ENCODE assay signal across 8 cellular contexts in genomic region chr1:31238986-31239613, GRCh38. TPM values are rescaled to one million over a fixed set of nuclear protein-coding genes. Genes with fewer than 3 reads are reported as not detected.
DNase-seq lines count a peak whose midpoint lies in the region; ATAC-seq, FAIRE-seq and TF ChIP-seq lines count a peak whose summit lies in the region.

No MANE protein-coding gene starts in this region.

- H3K9ac ChIP-seq in endothelial cell of umbilical vein (replicated peaks; ENCODE audit: extremely low read depth, insufficient read depth, low read length), result no peak overlapping the region
- H3K9ac ChIP-seq in neural progenitor cell, result no peak overlapping the region

- no TSS peak for BruUV-seq in endothelial cell of umbilical vein (replicated peaks; lab: Mats Ljungman, UMichigan)

- ATAC-seq in HG03469 (IDR thresholded peaks at IDR 0.05; ENCODE audit: unreplicated experiment) (no peak), GM21526 (IDR thresholded peaks at IDR 0.05; ENCODE audit: low FRiP score, unreplicated experiment) (no peak)

- FAIRE-seq in endothelial cell of umbilical vein (lab: Jason Lieb, UNC), result no peak

- peaks cover 9% of the 10 kb centered on the region for H3K4me1 ChIP-seq in endothelial cell of umbilical vein (ENCODE audit: control insufficient read depth, extremely low read depth, insufficient read depth, low read length)
- peaks cover 13% of the 10 kb centered on the region for H3K4me1 ChIP-seq in neural progenitor cell

- peak overlapping the region; percentile 55 for H3K27ac Mint-ChIP-seq in neural progenitor cell

- H3K27me3 Mint-ChIP-seq in neural progenitor cell (ENCODE audit: insufficient read depth, low read depth), result peaks cover 10% of the 10 kb centered on the region

- H3F3A ChIP-seq in neural progenitor cell (ENCODE audit: low read depth), result peaks cover 18% of the 10 kb centered on the region

- peak overlapping the region; percentile 39 for H2AFZ ChIP-seq in endothelial cell of umbilical vein (ENCODE audit: low read depth, low read length)
- H2AFZ ChIP-seq in neural progenitor cell (replicated peaks), result peak overlapping the region; percentile 86

- no peaks in the 10 kb centered on the region for H3K9me1 ChIP-seq in endothelial cell of umbilical vein (replicated peaks; ENCODE audit: control insufficient read depth, extremely low read depth, insufficient read depth, low read length)

- H3K36me3 ChIP-seq in endothelial cell of umbilical vein (ENCODE audit: control insufficient read depth in 2 of 2, extremely low read depth in 1 of 2, insufficient read depth in 2 of 2, low read length in 2 of 2) (no peaks in the 10 kb centered on the region), neural progenitor cell (no peaks in the 10 kb centered on the region)

- no peaks in the 10 kb centered on the region for H3K9me3 Mint-ChIP-seq in neural progenitor cell

- H3K4me3 ChIP-seq in endothelial cell of umbilical vein (replicated peaks in 1 of 3; ENCODE audit: insufficient read depth in 1 of 3, low read depth in 1 of 3, low read length in 3 of 3) (peak overlapping the region in 1 of 3 experiments; percentile 33), neural progenitor cell (peak overlapping the region; percentile 71)

- H4K20me1 ChIP-seq in endothelial cell of umbilical vein (replicated peaks; ENCODE audit: control insufficient read depth, extremely low read depth, insufficient read depth, low read length) (no peaks in the 10 kb centered on the region), neural progenitor cell (ENCODE audit: low read depth) (peaks cover 21% of the 10 kb centered on the region)

- H3K27me3 ChIP-seq in endothelial cell of umbilical vein (ENCODE audit: control insufficient read depth in 2 of 2, insufficient read depth in 2 of 2, low read length in 2 of 2) (peaks cover 40 to 44% of the 10 kb centered on the region in 2 experiments), neural progenitor cell (peaks cover 36% of the 10 kb centered on the region)

- H3K27ac ChIP-seq in endothelial cell of umbilical vein (ENCODE audit: insufficient read depth, low read depth, low read length) (no peak overlapping the region), neural progenitor cell (no peak overlapping the region)

- DNase-seq in NCI-H1417 (lab: John Stamatoyannopoulos, UW), result peak in 2 of 3 experiments; percentile 66 to 69
- DNase-seq in NCI-H1417 treated with DMSO at 0.1 percent for 48 hours (lab: John Stamatoyannopoulos, UW), result no peak
- DNase-seq in NCI-H69 (lab: John Stamatoyannopoulos, UW), result peak; percentile 65
- DNase-seq in endothelial cell of umbilical vein (ENCODE audit: low read depth, low spot score), result peak; percentile 21
- DNase-seq in neural progenitor cell (ENCODE audit: low spot score), result peak; percentile 80
- DNase-seq in medulla oblongata (ENCODE audit: extremely low spot score), result no peak

- POLR2A ChIA-PET in endothelial cell of umbilical vein (lab: Charles Lee), result no interaction called here

- H3K9me3 ChIP-seq in endothelial cell of umbilical vein (replicated peaks; ENCODE audit: control insufficient read depth, insufficient read depth, low read length) (no peaks in the 10 kb centered on the region), neural progenitor cell (ENCODE audit: low read depth) (no peaks in the 10 kb centered on the region)

- TF ChIP-seq CTCF in endothelial cell of umbilical vein (IDR thresholded peaks at IDR 0.05; ENCODE audit: extremely low read depth in 1 of 2, insufficient read depth in 1 of 2, low read depth in 1 of 2, low read length in 2 of 2), result no peak
- TF ChIP-seq CTCF in neural progenitor cell (IDR thresholded peaks at IDR 0.05), result no peak

- no peaks in the 10 kb centered on the region for H3K79me2 ChIP-seq in endothelial cell of umbilical vein (ENCODE audit: control insufficient read depth, insufficient read depth, low read length)
- H3K79me2 ChIP-seq in neural progenitor cell (ENCODE audit: low read depth), result peaks cover 3% of the 10 kb centered on the region

- no peaks in the 10 kb centered on the region for H3K36me3 Mint-ChIP-seq in neural progenitor cell

- TF ChIP-seq POLR2A in endothelial cell of umbilical vein (IDR thresholded peaks at IDR 0.05; ENCODE audit: low read depth, low read length), result no peak

- intact Hi-C loops in endothelial cell of umbilical vein (cut with micrococcal nuclease), result no loop called here

- dilution Hi-C loops in endothelial cell of umbilical vein (cut with MboI; ENCODE audit: extremely low pct_ligation_motif_present, low sequenced_read_pairs), result no loop called here

- H3K4me2 ChIP-seq in endothelial cell of umbilical vein (ENCODE audit: insufficient read depth, low read length) (peak overlapping the region; percentile 25), neural progenitor cell (peak overlapping the region; percentile 97)

- H3K4me3 Mint-ChIP-seq in neural progenitor cell, result peak overlapping the region; percentile 93

- CTCF ChIA-PET in endothelial cell of umbilical vein (lab: Charles Lee), result no interaction called here

- H3K4me1 Mint-ChIP-seq in neural progenitor cell, result peaks cover 47% of the 10 kb centered on the region

TF ChIP-seq in endothelial cell of umbilical vein, 7 proteins besides CTCF, POLR2A, EP300 and RAD21:
- TF ChIP-seq FOS (IDR thresholded peaks at IDR 0.05; ENCODE audit: borderline replicate concordance, insufficient read depth, low read length), result no peak
- peak; percentile 77 for TF ChIP-seq EZH2 (IDR thresholded peaks at IDR 0.05; ENCODE audit: borderline replicate concordance, low read depth, low read length, severe bottlenecking)

RNA-seq across cellular contexts. Expression of gene NKAIN1, which starts 0.6 kb away (rescaled TPM):
- 0.23 and 0.40 TPM in 2 replicates for total RNA-seq in endothelial cell of umbilical vein
- polyA plus RNA-seq in endothelial cell of umbilical vein, result 0.29 and 0.60 TPM in 2 replicates
- 0.14 and 0.21 TPM in 2 replicates for polyA plus RNA-seq in endothelial cell of umbilical vein (2011; cell fraction: cytosol; rRNA removed)
- not detected in 2 replicates for polyA plus RNA-seq in endothelial cell of umbilical vein (2011; cell fraction: nucleus; rRNA removed)
- 0.16 and 0.27 TPM in 2 replicates for polyA plus RNA-seq in endothelial cell of umbilical vein (2012)
- 0.12 and 0.28 TPM in 2 replicates for polyA minus RNA-seq in endothelial cell of umbilical vein
- not detected for polyA minus RNA-seq in endothelial cell of umbilical vein (2011; cell fraction: cytosol; rRNA and poly(A)+ RNA removed)
- not detected in 2 replicates for polyA minus RNA-seq in endothelial cell of umbilical vein (2011; cell fraction: nucleus; rRNA and poly(A)+ RNA removed)
- 14.5 and 24.0 TPM in 2 replicates for total RNA-seq in neural progenitor cell (ENCODE audit: low replicate concordance)

RNA-seq across cellular contexts. Expression of gene SNRNP40, which starts 57.5 kb away (rescaled TPM):
- 78.1 and 85.3 TPM in 2 replicates for total RNA-seq in endothelial cell of umbilical vein
- polyA plus RNA-seq in endothelial cell of umbilical vein, result 57.8 and 66.3 TPM in 2 replicates
- polyA plus RNA-seq in endothelial cell of umbilical vein (2011; cell fraction: cytosol; rRNA removed), result 67.2 and 73.5 TPM in 2 replicates
- 61.5 and 69.7 TPM in 2 replicates for polyA plus RNA-seq in endothelial cell of umbilical vein (2011; cell fraction: nucleus; rRNA removed)
- polyA plus RNA-seq in endothelial cell of umbilical vein (2012), result 43.3 and 68.8 TPM in 2 replicates
- polyA minus RNA-seq in endothelial cell of umbilical vein, result 112 and 115 TPM in 2 replicates
- polyA minus RNA-seq in endothelial cell of umbilical vein (2011; cell fraction: cytosol; rRNA and poly(A)+ RNA removed), result 88.8 TPM
- 44.0 and 66.4 TPM in 2 replicates for polyA minus RNA-seq in endothelial cell of umbilical vein (2011; cell fraction: nucleus; rRNA and poly(A)+ RNA removed)
- 163 and 179 TPM in 2 replicates for total RNA-seq in neural progenitor cell (ENCODE audit: low replicate concordance)

RNA-seq across cellular contexts. Expression of gene ZCCHC17, which starts 57.7 kb away (rescaled TPM):
- 40.4 and 41.4 TPM in 2 replicates for total RNA-seq in endothelial cell of umbilical vein
- 31.6 and 32.0 TPM in 2 replicates for polyA plus RNA-seq in endothelial cell of umbilical vein
- 46.1 and 46.2 TPM in 2 replicates for polyA plus RNA-seq in endothelial cell of umbilical vein (2011; cell fraction: cytosol; rRNA removed)
- polyA plus RNA-seq in endothelial cell of umbilical vein (2011; cell fraction: nucleus; rRNA removed), result 20.2 and 27.8 TPM in 2 replicates
- polyA plus RNA-seq in endothelial cell of umbilical vein (2012), result 50.7 and 63.5 TPM in 2 replicates
- polyA minus RNA-seq in endothelial cell of umbilical vein, result 19.1 and 25.5 TPM in 2 replicates
- 11.6 TPM for polyA minus RNA-seq in endothelial cell of umbilical vein (2011; cell fraction: cytosol; rRNA and poly(A)+ RNA removed)
- polyA minus RNA-seq in endothelial cell of umbilical vein (2011; cell fraction: nucleus; rRNA and poly(A)+ RNA removed), result 7.6 and 10.7 TPM in 2 replicates
- total RNA-seq in neural progenitor cell (ENCODE audit: low replicate concordance), result 51.1 and 55.0 TPM in 2 replicates

Comparison
In these comparisons a context has a peak if more than half of its experiments do, and no peak if none do; other contexts are left out.
1. DNase-seq: peak in NCI-H1417 (2 of 3), NCI-H69 (single experiment), endothelial cell of umbilical vein (single experiment) and neural progenitor cell (single experiment); none in NCI-H1417 treated with DMSO at 0.1 percent for 48 hours (single experiment) and medulla oblongata (single experiment).
2. RNA of gene NKAIN1, which starts 0.6 kb away (total RNA-seq): 14.5 to 24.0 TPM in neural progenitor cell; 0.23 to 0.40 TPM in endothelial cell of umbilical vein; every median in the first group is over 10 times any median in the second.